Comparison of ENCODE assay signal across 13 cellular contexts in the genomic region with DNA sequence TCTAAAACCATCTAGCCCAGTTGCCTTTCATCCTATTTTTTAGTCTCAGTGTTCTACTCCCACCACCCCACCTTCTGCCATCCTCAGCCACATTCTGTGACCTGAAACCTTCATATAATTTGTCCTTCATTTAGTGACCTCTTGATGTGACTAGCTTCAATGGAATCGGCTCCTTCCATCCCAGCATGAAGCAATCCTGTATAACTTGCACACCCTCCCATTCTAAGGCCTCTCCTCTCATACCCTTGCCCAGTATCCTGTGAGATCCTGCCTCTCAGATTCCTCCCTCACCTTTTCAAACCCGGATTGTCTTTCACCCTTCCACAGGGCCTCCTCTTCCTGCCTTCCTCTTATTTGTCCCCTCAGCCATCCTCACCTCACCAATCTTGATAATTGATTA. TPM values are rescaled to one million over a fixed set of nuclear protein-coding genes. Genes with fewer than 3 reads are reported as not detected.
DNase-seq lines count a peak whose midpoint lies in the region; ATAC-seq and TF ChIP-seq lines count a peak whose summit lies in the region.
"Had no signal": no experiment of that assay in that cellular context is flagged by ENCODE, and none has a peak within 500 bp of the region (broad histone marks: within the 10 kb centered on the region; RNA-seq: fewer than 3 reads in every experiment).

No MANE protein-coding gene starts in this region.

- no peaks in the 10 kb centered on the region for H4K20me1 ChIP-seq in GM23248 (ENCODE audit: insufficient read depth)

- ATAC-seq in natural killer cell treated with Interleukin-12 subunit alpha and Interleukin-12 subunit beta and Interleukin-15 and Interleukin-18, amount 100 ng/mL, for 72 hours, result no peak
- ATAC-seq in HG02885 (IDR thresholded peaks at IDR 0.05; ENCODE audit: poor library complexity, unreplicated experiment), result no peak
- no peak for ATAC-seq in foreskin keratinocyte

- no peak overlapping the region for H3K9ac ChIP-seq in GM23248

- H3K4me3 ChIP-seq in GM23248, result no peak overlapping the region

- H3K4me2 ChIP-seq in GM23248 (ENCODE audit: unreplicated experiment), result no peak overlapping the region

- peaks cover 3% of the 10 kb centered on the region for H3K36me3 Mint-ChIP-seq in brain
- H3K36me3 Mint-ChIP-seq in natural killer cell treated with Interleukin-12 subunit alpha and Interleukin-12 subunit beta and Interleukin-15 and Interleukin-18, amount 100 ng/mL, for 72 hours, result peaks cover 5% of the 10 kb centered on the region

- no peaks in the 10 kb centered on the region for H3K9me3 ChIP-seq in GM23248 (ENCODE audit: low read depth)

- H3K27me3 Mint-ChIP-seq in brain, result peaks cover 5% of the 10 kb centered on the region
- no peaks in the 10 kb centered on the region for H3K27me3 Mint-ChIP-seq in natural killer cell treated with Interleukin-12 subunit alpha and Interleukin-12 subunit beta and Interleukin-15 and Interleukin-18, amount 100 ng/mL, for 72 hours

- H3K27me3 ChIP-seq in GM23248 (replicated peaks; ENCODE audit: insufficient read depth) (no peaks in the 10 kb centered on the region), foreskin keratinocyte (no peaks in the 10 kb centered on the region)

- TF ChIP-seq CTCF in brain (conservative IDR thresholded peaks at IDR 0.05), result no peak
- TF ChIP-seq CTCF in foreskin keratinocyte (conservative IDR thresholded peaks at IDR 0.05), result no peak

- H3K4me3 Mint-ChIP-seq in brain, result peak overlapping the region in 3 of 5 experiments; percentile 3 to 80 (median 53)
- H3K4me3 Mint-ChIP-seq in natural killer cell treated with Interleukin-12 subunit alpha and Interleukin-12 subunit beta and Interleukin-15 and Interleukin-18, amount 100 ng/mL, for 72 hours, result no peak overlapping the region

- 29 to 53% methylated on average over 1 to 2 of the region's 2 CpGs for WGBS in GM23248 (ENCODE audit: low coverage in 1 of 2, low lambda C conversion rate in 2 of 2, missing lambda C conversion rate in 2 of 2), 2 experiments

- H3K4me1 Mint-ChIP-seq in brain, result peaks cover 53% of the 10 kb centered on the region
- peaks cover 52 to 55% of the 10 kb centered on the region in 2 donors for H3K4me1 Mint-ChIP-seq in natural killer cell treated with Interleukin-12 subunit alpha and Interleukin-12 subunit beta and Interleukin-15 and Interleukin-18, amount 100 ng/mL, for 72 hours (ENCODE audit: low read depth in 2 of 2)

- no peak overlapping the region for H2AFZ ChIP-seq in GM23248

- H3K4me1 ChIP-seq in GM23248 (ENCODE audit: insufficient read depth) (peaks cover 23% of the 10 kb centered on the region), foreskin keratinocyte (peaks cover 12% of the 10 kb centered on the region)

- peak overlapping the region in 3 of 5 experiments; percentile 37 to 57 (median 54) for H3K27ac Mint-ChIP-seq in brain
- H3K27ac Mint-ChIP-seq in natural killer cell treated with Interleukin-12 subunit alpha and Interleukin-12 subunit beta and Interleukin-15 and Interleukin-18, amount 100 ng/mL, for 72 hours, result peak overlapping the region; percentile 45 to 93

- DNase-seq in AG20443 (ENCODE audit: low spot score) (peak; percentile 57), GM23248 (peak; percentile 60), foreskin keratinocyte (no peak), LoVo (ENCODE audit: low spot score) (no peak), NCI-H1048 (lab: John Stamatoyannopoulos, UW) (no peak)
- no peak for DNase-seq in natural killer cell treated with Interleukin-12 subunit alpha and Interleukin-12 subunit beta and Interleukin-15 and Interleukin-18, amount 100 ng/mL, for 72 hours (ENCODE audit: low spot score)
- DNase-seq: central memory CD4-positive, alpha-beta T cell; COR-L47; NCI-H2227 treated with DMSO at 0.1 percent for 48 hours; OCI-M1; stimulated activated naive CD4-positive, alpha-beta T cell treated with Interleukin-2 at 50 U/mL for 16 hours had no signal

- peaks cover 0 to 6% (median 0%) of the 10 kb centered on the region in 5 experiments for H3K9me3 Mint-ChIP-seq in brain
- H3K9me3 Mint-ChIP-seq in natural killer cell treated with Interleukin-12 subunit alpha and Interleukin-12 subunit beta and Interleukin-15 and Interleukin-18, amount 100 ng/mL, for 72 hours, result no peaks in the 10 kb centered on the region

- H3K27ac ChIP-seq in GM23248 (no peak overlapping the region), foreskin keratinocyte (no peak overlapping the region)

- no peaks in the 10 kb centered on the region for H3K36me3 ChIP-seq in GM23248 (ENCODE audit: low read depth)

- peaks cover 49% of the 10 kb centered on the region for H3K79me2 ChIP-seq in GM23248 (ENCODE audit: insufficient read depth)

- H3F3A ChIP-seq in GM23248 (ENCODE audit: insufficient read depth), result peaks cover 23% of the 10 kb centered on the region; the same call in 1 of the 2 replicates

- in situ Hi-C loops in GM23248 (cut with MboI), result no loop called here

- no peaks in the 10 kb centered on the region for H3K9me2 ChIP-seq in GM23248 (ENCODE audit: insufficient read depth)

RNA-seq across cellular contexts. Expression of gene ZNF76, which starts 3.1 kb away (rescaled TPM):
- total RNA-seq in GM23248 (2014; rRNA removed; shearing (Covaris generic)), result 14.3 and 19.6 TPM in 2 replicates
- polyA plus RNA-seq in GM23248 (2016; fragmentation: Nextera tagmentation; extraction: Ambion mirVana), result 15.9 and 16.4 TPM in 2 replicates
- 43.0 TPM for polyA plus RNA-seq in brain (ENCODE audit: insufficient read depth, low read depth, low replicate concordance)
- total RNA-seq in natural killer cell treated with Interleukin-12 subunit alpha and Interleukin-12 subunit beta and Interleukin-15 and Interleukin-18, amount 100 ng/mL, for 72 hours, result 10 to 100 TPM; 24.0 to 52.2 TPM
- total RNA-seq in foreskin keratinocyte, result 10.2 and 11.9 TPM in 2 replicates
- polyA plus RNA-seq in foreskin keratinocyte, result 9.2 and 9.3 TPM in 2 replicates

RNA-seq across cellular contexts. Expression of gene DEF6, which starts 35.0 kb away (rescaled TPM):
- total RNA-seq in GM23248 (2014; rRNA removed; shearing (Covaris generic)), result 2.6 and 4.9 TPM in 2 replicates
- polyA plus RNA-seq in GM23248 (2016; fragmentation: Nextera tagmentation; extraction: Ambion mirVana), result 1.3 and 1.7 TPM in 2 replicates
- 4.7 TPM for polyA plus RNA-seq in brain (ENCODE audit: insufficient read depth, low read depth, low replicate concordance)
- total RNA-seq in natural killer cell treated with Interleukin-12 subunit alpha and Interleukin-12 subunit beta and Interleukin-15 and Interleukin-18, amount 100 ng/mL, for 72 hours, result 100 to 1,000 TPM in 1 of 2 donors, 10 to 100 TPM in 1; 82.3 to 105 TPM
- total RNA-seq in foreskin keratinocyte, result 25.6 and 28.7 TPM in 2 replicates
- polyA plus RNA-seq in foreskin keratinocyte, result 26.2 and 26.4 TPM in 2 replicates

RNA-seq across cellular contexts. Expression of gene SCUBE3, which starts 48.8 kb away (rescaled TPM):
- total RNA-seq in GM23248 (2014; rRNA removed; shearing (Covaris generic)), result 31.5 and 31.6 TPM in 2 replicates
- 21.6 and 24.0 TPM in 2 replicates for polyA plus RNA-seq in GM23248 (2016; fragmentation: Nextera tagmentation; extraction: Ambion mirVana)
- polyA plus RNA-seq in brain (ENCODE audit: insufficient read depth, low read depth, low replicate concordance), result 1.6 TPM
- under 1 TPM in 1 of 2 donors, not detected in 1; 0.14 TPM for total RNA-seq in natural killer cell treated with Interleukin-12 subunit alpha and Interleukin-12 subunit beta and Interleukin-15 and Interleukin-18, amount 100 ng/mL, for 72 hours
- total RNA-seq in foreskin keratinocyte, result 0.03 TPM in 1 of 2 replicates, not detected in the other
- polyA plus RNA-seq in foreskin keratinocyte, result under 0.01 and 0.01 TPM in 2 replicates

Comparison
In these comparisons a context has a peak if more than half of its experiments do, and no peak if none do; other contexts are left out.
1. DNase-seq: peak in AG20443 (single experiment) and GM23248 (single experiment); none in natural killer cell treated with Interleukin-12 subunit alpha and Interleukin-12 subunit beta and Interleukin-15 and Interleukin-18, amount 100 ng/mL, for 72 hours (single experiment), foreskin keratinocyte (0 of 2), LoVo (single experiment) and NCI-H1048 (single experiment).
2. RNA of gene SCUBE3, which starts 48.8 kb away (total RNA-seq): 31.5 to 31.6 TPM in GM23248; 0.14 TPM in natural killer cell treated with Interleukin-12 subunit alpha and Interleukin-12 subunit beta and Interleukin-15 and Interleukin-18, amount 100 ng/mL, for 72 hours and 0.03 TPM in foreskin keratinocyte; every median in the first group is over 10 times any median in the second.